18 cellular contexts compared by ENCODE assay signal in genomic region chr5:133472829-133473228, GRCh38.
DNase-seq lines count a peak whose midpoint lies in the region; ATAC-seq, FAIRE-seq and TF ChIP-seq lines count a peak whose summit lies in the region.
"Had no signal": no experiment of that assay in that cellular context is flagged by ENCODE, and none has a peak within 500 bp of the region (broad histone marks: within the 10 kb centered on the region; RNA-seq: fewer than 3 reads in every experiment).

No MANE protein-coding gene starts in this region.

- H2AFZ ChIP-seq in K562 (ENCODE audit: low read depth, low read length) = no peak overlapping the region

- TF ChIP-seq EP300 in K562 (IDR thresholded peaks at IDR 0.05; ENCODE audit: low read length) = no peak
- TF ChIP-seq EP300 in stomach (IDR thresholded peaks at IDR 0.05) = no peak

- no peak overlapping the region for H3K9ac ChIP-seq in K562 (ENCODE audit: insufficient read depth in 1 of 2, low read depth in 2 of 2, low read length in 2 of 2)

- TF ChIP-seq POLR2A in K562 (conservative IDR thresholded peaks at IDR 0.05) = no peak
- no peak for TF ChIP-seq POLR2A in stomach (IDR thresholded peaks at IDR 0.05)

- POLR2A ChIA-PET in K562 (lab: Yijun Ruan, JAX) = interaction anchor here (0.9 kb wide), 1 partner anchor 14 kb away, joined by 3 read pairs; no protein-coding TSS in a partner anchor

- ATAC-seq in K562 (peak; percentile 75), foreskin keratinocyte (peak; percentile 28), Right ventricle myocardium superior (ENCODE audit: poor library complexity) (no peak)
- ATAC-seq: A549 had no signal

- 0 out of 6 replicates have a peak, but pooled peaks of 1 of the 3 experiments have one; percentile 12 for TF ChIP-seq CTCF in K562 (IDR thresholded peaks at IDR 0.05 in 2 of 3, conservative IDR thresholded peaks at IDR 0.05 in 1 of 3; ENCODE audit: insufficient read depth in 2 of 3, low read depth in 1 of 3, low read length in 3 of 3)
- TF ChIP-seq CTCF in foreskin keratinocyte (conservative IDR thresholded peaks at IDR 0.05) = peak; percentile 34
- TF ChIP-seq CTCF in stomach (IDR thresholded peaks at IDR 0.05) = no peak

- BruUV-seq in K562 (replicated peaks; lab: Mats Ljungman, UMichigan) = no TSS peak

- intact Hi-C loops in K562 (cut with micrococcal nuclease) (no loop called here), stomach (cut with DNase I; ENCODE audit: low total_unique reads) (no loop called here), Right ventricle myocardium superior (cut with DNase I) (no loop called here)

- no peak for TF ChIP-seq RAD21 in K562 (CRISPR knock-in tag; conservative IDR thresholded peaks at IDR 0.05 in 1 of 2, IDR thresholded peaks at IDR 0.05 in 1 of 2)

- no peaks in the 10 kb centered on the region for H4K20me1 ChIP-seq in K562 (replicated peaks; ENCODE audit: control insufficient read depth, insufficient read depth, low read length)

- H3K27me3 ChIP-seq in K562 (ENCODE audit: control insufficient read depth in 2 of 2, insufficient read depth in 2 of 2, low read length in 2 of 2) (peaks cover 27 to 47% of the 10 kb centered on the region in 2 experiments), foreskin keratinocyte (peaks cover 7% of the 10 kb centered on the region), stomach (peaks cover 0 to 20% (median 0%) of the 10 kb centered on the region in 3 donors)
- H3K27me3 ChIP-seq: BE2C had no signal

- peak; percentile 27 for DNase-seq in HPDE6-E6E7 (ENCODE audit: extremely low spot score)
- peak; percentile 49 for DNase-seq in NCI-H69 (lab: John Stamatoyannopoulos, UW)
- DNase-seq in K562 (ENCODE audit: extremely low read depth in 1 of 4, low spot score in 3 of 4) = peak in 3 of 4 experiments; percentile 21 to 47 (median 43)
- DNase-seq in foreskin keratinocyte = peak in 1 of 2 donors; percentile 55
- no peak for DNase-seq in stomach
- DNase-seq in Right ventricle myocardium superior = no peak
- DNase-seq: BE2C; CD4-positive, alpha-beta memory T cell; DMS153; DMS79 treated with DMSO at 0.1 percent for 48 hours; EL; GOT3; H9 had no signal

- H3K4me1 ChIP-seq in K562 (replicated peaks in 1 of 2; ENCODE audit: control insufficient read depth in 2 of 2, insufficient read depth in 2 of 2, low read length in 2 of 2) (no peaks in the 10 kb centered on the region; a peak in 2 of 5 replicates), foreskin keratinocyte (no peaks in the 10 kb centered on the region), stomach (no peaks in the 10 kb centered on the region)
- H3K4me1 ChIP-seq: A549, BE2C had no signal

- CTCF ChIA-PET in K562 (lab: Yijun Ruan, JAX; ENCODE audit: low intra/inter-chr PET ratio) = interaction anchor here (0.7 kb wide), 1 partner anchor 1238 kb away, joined by 3 read pairs; no protein-coding TSS in a partner anchor

- no peaks in the 10 kb centered on the region for H3K9me1 ChIP-seq in K562 (ENCODE audit: control insufficient read depth, insufficient read depth, low read length)

- 0% methylated on average over 1 of the region's 1 CpG for WGBS in K562 (ENCODE audit: insufficient coverage, low coverage, missing lambda C conversion rate)
- 33 to 60% (median 43%) methylated on average over 1 of the region's 1 CpG for WGBS in stomach, 5 donors

- H3K36me3 ChIP-seq in K562 (ENCODE audit: control insufficient read depth, insufficient read depth, low read length) (no peaks in the 10 kb centered on the region), stomach (no peaks in the 10 kb centered on the region)
- H3K36me3 ChIP-seq: BE2C had no signal

- H3K79me2 ChIP-seq in K562 (ENCODE audit: control insufficient read depth, insufficient read depth, low read length) = no peaks in the 10 kb centered on the region

- H3K27ac ChIP-seq in K562 (ENCODE audit: extremely low read depth, low read depth, low read length) (no peak overlapping the region), foreskin keratinocyte (no peak overlapping the region), stomach (no peak overlapping the region)
- H3K27ac ChIP-seq: A549, C4-2B had no signal

- in situ Hi-C loops in K562 (cut with MboI) = loop anchor here (25.0 kb wide), 1 partner anchor 361 kb away; no protein-coding TSS in a partner anchor

- no peak overlapping the region for H3K4me2 ChIP-seq in K562 (ENCODE audit: insufficient read depth, low read length)
- H3K4me2 ChIP-seq: A549 had no signal

- no peak overlapping the region for H3K4me3 ChIP-seq in K562
- H3K4me3 ChIP-seq in stomach = no peak overlapping the region
- H3K4me3 ChIP-seq: A549 had no signal

- no peaks in the 10 kb centered on the region for H3K9me3 ChIP-seq in K562 (replicated peaks; ENCODE audit: control insufficient read depth, insufficient read depth, low read depth, low read length)
- H3K9me3 ChIP-seq in stomach = no peaks in the 10 kb centered on the region
- H3K9me3 ChIP-seq: A549, BE2C had no signal

- no peak for FAIRE-seq in K562 (lab: Jason Lieb, UNC)
- FAIRE-seq: A549, G401.6, GM12891, HTR-8/SVneo had no signal

TF ChIP-seq in K562, 482 proteins besides CTCF, POLR2A, EP300 and RAD21:
- 0 out of 2 replicates have a peak, but pooled peaks have one; percentile 12 for TF ChIP-seq ARID1B (IDR thresholded peaks at IDR 0.05)
- peak; percentile 64 for TF ChIP-seq CBFA2T2 (conservative IDR thresholded peaks at IDR 0.05)
- TF ChIP-seq SOX6 (IDR thresholded peaks at IDR 0.05) = no peak
- TF ChIP-seq KDM1A (IDR thresholded peaks at IDR 0.05) = 0 out of 4 replicates have a peak, but pooled peaks of 1 of the 2 experiments have one; percentile 26
- TF ChIP-seq CBFA2T3 (IDR thresholded peaks at IDR 0.05) = peak; percentile 77
- TF ChIP-seq ZNF586 (CRISPR knock-in tag; conservative IDR thresholded peaks at IDR 0.05) = no peak
- peak; percentile 50; the same call in 1 of the 2 replicates for TF ChIP-seq TAL1 (IDR thresholded peaks at IDR 0.05)
TF ChIP-seq in K562: peak in this region for 5.

Comparison
In these comparisons a context has a peak if more than half of its experiments do, and no peak if none do; other contexts are left out.
1. DNase-seq: peak in HPDE6-E6E7 (single experiment), NCI-H69 (single experiment) and K562 (3 of 4); none in stomach (single experiment) and Right ventricle myocardium superior (single experiment).